In genomic region chr12:80268924-80269749, GRCh38 we compare ENCODE assay signal across 11 cellular contexts.
DNase-seq lines count a peak whose midpoint lies in the region; ATAC-seq and TF ChIP-seq lines count a peak whose summit lies in the region.
"Had no signal": no experiment of that assay in that cellular context is flagged by ENCODE, and none has a peak within 500 bp of the region (broad histone marks: within the 10 kb centered on the region; RNA-seq: fewer than 3 reads in every experiment).

No MANE protein-coding gene starts in this region.

- H3K36me3 Mint-ChIP-seq in Calu3 (ENCODE audit: insufficient read depth, unreplicated experiment): no peaks in the 10 kb centered on the region
- no peaks in the 10 kb centered on the region for H3K36me3 Mint-ChIP-seq in HFFc6 (ENCODE audit: low read depth)
- no peaks in the 10 kb centered on the region for H3K36me3 Mint-ChIP-seq in CD8-positive, alpha-beta T cell

- H3K36me3 ChIP-seq in mesodermal cell (ENCODE audit: control insufficient read depth, insufficient read depth, low read length) (no peaks in the 10 kb centered on the region), gastrocnemius medialis (no peaks in the 10 kb centered on the region)
- no peaks in the 10 kb centered on the region for H3K36me3 ChIP-seq in CD8-positive, alpha-beta T cell (ENCODE audit: insufficient read depth, low read length)

- ATAC-seq in GM19328 (IDR thresholded peaks at IDR 0.05; ENCODE audit: unreplicated experiment) (no peak), HG02938 (IDR thresholded peaks at IDR 0.05; ENCODE audit: unreplicated experiment) (no peak), gastrocnemius medialis (no peak)
- ATAC-seq in CD8-positive, alpha-beta T cell: no peak

- peaks cover 15% of the 10 kb centered on the region for H3K4me1 ChIP-seq in mesodermal cell (ENCODE audit: control insufficient read depth, insufficient read depth, low read length, poor library complexity, severe bottlenecking)
- no peaks in the 10 kb centered on the region for H3K4me1 ChIP-seq in CD8-positive, alpha-beta T cell (ENCODE audit: insufficient read depth, low read length)
- H3K4me1 ChIP-seq in gastrocnemius medialis: no peaks in the 10 kb centered on the region

- BruUV-seq in Calu3 (replicated peaks; lab: Mats Ljungman, UMichigan): no TSS peak

- CTCF ChIA-PET in Calu3 (lab: Charles Lee): interaction anchor here (0.9 to 3.5 kb wide), 8 partner anchors 59 to 861 kb away, joined by 3 to 38 read pairs (median 4); no protein-coding TSS in a partner anchor
- CTCF ChIA-PET in CD8-positive, alpha-beta T cell (lab: Charles Lee): interaction anchor here (0.6 to 1.4 kb wide), 5 partner anchors 8 to 96 kb away, joined by 3 to 5 read pairs (median 3); no protein-coding TSS in a partner anchor

- peaks cover 21% of the 10 kb centered on the region for H3K4me1 Mint-ChIP-seq in Calu3 (ENCODE audit: low read depth, unreplicated experiment)
- H3K4me1 Mint-ChIP-seq in HFFc6 (ENCODE audit: low read depth): peaks cover 42% of the 10 kb centered on the region
- no peaks in the 10 kb centered on the region for H3K4me1 Mint-ChIP-seq in CD8-positive, alpha-beta T cell (ENCODE audit: low read depth)

- DNase-seq in Calu3: no peak
- DNase-seq in HFFc6: peak; percentile 88
- peak; percentile 73 for DNase-seq in amniotic epithelial cell (ENCODE audit: low read depth)
- DNase-seq in CD8-positive, alpha-beta T cell: no peak
- DNase-seq in gastrocnemius medialis: no peak
- DNase-seq: GF-D8, right cardiac atrium had no signal

- POLR2A ChIA-PET in CD8-positive, alpha-beta T cell (lab: Charles Lee): no interaction called here

- intact Hi-C loops in Calu3 (cut with micrococcal nuclease; ENCODE audit: unreplicated experiment): loop anchor here (1.0 kb wide), 2 partner anchors 74 to 861 kb away; no protein-coding TSS in a partner anchor
- intact Hi-C loops in CD8-positive, alpha-beta T cell (cut with DNase I, micrococcal nuclease): loop anchor here in 1 of 2 experiments (5.0 kb wide), 1 partner anchor 712 kb away; no protein-coding TSS in a partner anchor
- intact Hi-C loops in gastrocnemius medialis (cut with DNase I; ENCODE audit: low total_unique reads): no loop called here

- H3K4me3 ChIP-seq in mesodermal cell (ENCODE audit: extremely low read depth, insufficient read depth, low read length, poor library complexity, severe bottlenecking) (no peak overlapping the region), gastrocnemius medialis (no peak overlapping the region)
- no peak overlapping the region for H3K4me3 ChIP-seq in CD8-positive, alpha-beta T cell (ENCODE audit: low read depth, low read length)

- peak overlapping the region; percentile 9 for H3K27ac Mint-ChIP-seq in Calu3 (ENCODE audit: unreplicated experiment)
- peak overlapping the region; percentile 69 for H3K27ac Mint-ChIP-seq in HFFc6
- no peak overlapping the region for H3K27ac Mint-ChIP-seq in CD8-positive, alpha-beta T cell
- H3K27ac Mint-ChIP-seq: stimulated activated naive CD8-positive, alpha-beta T cell treated with anti-CD3 and anti-CD28 coated beads, Interleukin-15, Interleukin-2, amounts not matched to agents 100 ng/mL and 50 ng/mL, for 24 hours had no signal

- TF ChIP-seq POLR2A in gastrocnemius medialis (IDR thresholded peaks at IDR 0.05): no peak

- in situ Hi-C loops in gastrocnemius medialis (cut with MboI; ENCODE audit: low sequenced_read_pairs in 4 of 4): loop anchor here (10.0 to 25.0 kb wide), 3 partner anchors 74 to 714 kb away; no protein-coding TSS in a partner anchor

- H3K9me3 Mint-ChIP-seq in Calu3 (ENCODE audit: low read depth, unreplicated experiment): no peaks in the 10 kb centered on the region
- H3K9me3 Mint-ChIP-seq in HFFc6: no peaks in the 10 kb centered on the region
- H3K9me3 Mint-ChIP-seq in CD8-positive, alpha-beta T cell: no peaks in the 10 kb centered on the region
- H3K9me3 Mint-ChIP-seq: stimulated activated naive CD8-positive, alpha-beta T cell treated with anti-CD3 and anti-CD28 coated beads, Interleukin-15, Interleukin-2, amounts not matched to agents 100 ng/mL and 50 ng/mL, for 24 hours had no signal

- no peaks in the 10 kb centered on the region for H3K27me3 ChIP-seq in CD8-positive, alpha-beta T cell (ENCODE audit: insufficient read depth, low read length)
- no peaks in the 10 kb centered on the region for H3K27me3 ChIP-seq in gastrocnemius medialis

- no peaks in the 10 kb centered on the region for H3K9me3 ChIP-seq in mesodermal cell (ENCODE audit: control insufficient read depth, low read length)
- no peaks in the 10 kb centered on the region for H3K9me3 ChIP-seq in CD8-positive, alpha-beta T cell (ENCODE audit: low read length)
- no peaks in the 10 kb centered on the region for H3K9me3 ChIP-seq in gastrocnemius medialis

- H3K4me3 Mint-ChIP-seq in Calu3 (ENCODE audit: low read depth, unreplicated experiment) (no peak overlapping the region), HFFc6 (peak overlapping the region; percentile 44)
- H3K4me3 Mint-ChIP-seq in CD8-positive, alpha-beta T cell: no peak overlapping the region
- H3K4me3 Mint-ChIP-seq: stimulated activated naive CD8-positive, alpha-beta T cell treated with anti-CD3 and anti-CD28 coated beads, Interleukin-15, Interleukin-2, amounts not matched to agents 100 ng/mL and 50 ng/mL, for 24 hours had no signal

- no peak for TF ChIP-seq CTCF in Calu3 (IDR thresholded peaks at IDR 0.05; ENCODE audit: unreplicated experiment)
- no peak for TF ChIP-seq CTCF in HFFc6 (IDR thresholded peaks at IDR 0.05)
- no peak for TF ChIP-seq CTCF in CD8-positive, alpha-beta T cell (IDR thresholded peaks at IDR 0.05)
- TF ChIP-seq CTCF in gastrocnemius medialis (IDR thresholded peaks at IDR 0.05 in 4 of 5, conservative IDR thresholded peaks at IDR 0.05 in 1 of 5): no peak

- H3K27ac ChIP-seq in mesodermal cell (ENCODE audit: low read depth, low read length, severe bottlenecking): peak overlapping the region; percentile 30
- no peak overlapping the region for H3K27ac ChIP-seq in CD8-positive, alpha-beta T cell (ENCODE audit: low read depth, low read length)
- no peak overlapping the region for H3K27ac ChIP-seq in gastrocnemius medialis

- H3K27me3 Mint-ChIP-seq in Calu3 (ENCODE audit: unreplicated experiment) (no peaks in the 10 kb centered on the region), HFFc6 (ENCODE audit: insufficient read depth) (no peaks in the 10 kb centered on the region; the same call in 1 of the 2 replicates)
- H3K27me3 Mint-ChIP-seq in CD8-positive, alpha-beta T cell (ENCODE audit: low read depth): peaks cover 7% of the 10 kb centered on the region

Comparison
In these comparisons a context has a peak if more than half of its experiments do, and no peak if none do; other contexts are left out.
1. DNase-seq: peak in HFFc6 (single experiment) and amniotic epithelial cell (single experiment); none in Calu3 (single experiment), CD8-positive, alpha-beta T cell (0 of 7) and gastrocnemius medialis (0 of 2).